In genomic region chr2:88227446-88227845, GRCh38 we compare ENCODE assay signal across 17 cellular contexts. TPM values are rescaled to one million over a fixed set of nuclear protein-coding genes. Genes with fewer than 3 reads are reported as not detected.
DNase-seq lines count a peak whose midpoint lies in the region; FAIRE-seq and TF ChIP-seq lines count a peak whose summit lies in the region.
"Had no signal": no experiment of that assay in that cellular context is flagged by ENCODE, and none has a peak within 500 bp of the region (broad histone marks: within the 10 kb centered on the region; RNA-seq: fewer than 3 reads in every experiment).

No MANE protein-coding gene starts in this region.

- H3K27me3 ChIP-seq in small intestine (ENCODE audit: control insufficient read depth in 2 of 2, insufficient read depth in 2 of 2, low read length in 2 of 2) = no peaks in the 10 kb centered on the region
- H3K27me3 ChIP-seq in SK-N-SH (ENCODE audit: insufficient read depth) = no peaks in the 10 kb centered on the region
- H3K27me3 ChIP-seq: Peyer's patch had no signal

- POLR2A ChIA-PET in SK-N-SH (lab: Yijun Ruan, JAX) = no interaction called here

- no peaks in the 10 kb centered on the region for H3K79me2 ChIP-seq in SK-N-SH (ENCODE audit: insufficient read depth)

- H4K20me1 ChIP-seq in SK-N-SH (ENCODE audit: insufficient read depth) = no peaks in the 10 kb centered on the region

- CTCF ChIA-PET in SK-N-SH (lab: Yijun Ruan, JAX) = no interaction called here

- no peak overlapping the region for H3K4me3 ChIP-seq in small intestine (ENCODE audit: low read depth in 1 of 2, low read length in 2 of 2)
- H3K4me3 ChIP-seq in SK-N-SH (ENCODE audit: low read depth in 2 of 2, low read length in 1 of 2) = no peak overlapping the region
- H3K4me3 ChIP-seq: Peyer's patch, tibial artery had no signal

- DNase-seq in Daoy (ENCODE audit: low read depth) = peak; percentile 81
- DNase-seq in M059J (ENCODE audit: low read depth) = peak; percentile 28
- peak; percentile 12 for DNase-seq in epithelial cell of prostate (ENCODE audit: low read depth, low spot score)
- DNase-seq in non-pigmented ciliary epithelial cell (ENCODE audit: low read depth) = peak; percentile 9
- no peak for DNase-seq in small intestine
- no peak for DNase-seq in HuH-7 (ENCODE audit: low spot score)
- no peak for DNase-seq in globus pallidus (ENCODE audit: low spot score)
- DNase-seq in SK-N-SH = no peak
- DNase-seq: activated CD4-positive, alpha-beta T cell treated with anti-CD3 and anti-CD28 coated beads for 48 hours; amniotic stem cell; DND-41; KG1; NCI-H187; NCI-H524 treated with DMSO at 0.1 percent for 48 hours; Peyer's patch; T-helper 17 cell; tibial artery had no signal

- no peaks in the 10 kb centered on the region for H3K4me1 ChIP-seq in small intestine (ENCODE audit: control insufficient read depth in 2 of 2, insufficient read depth in 1 of 2, low read depth in 1 of 2, low read length in 1 of 2)
- H3K4me1 ChIP-seq in SK-N-SH (ENCODE audit: control insufficient read depth in 1 of 2, insufficient read depth in 2 of 2, low read depth in 1 of 2, low read length in 1 of 2) = no peaks in the 10 kb centered on the region
- H3K4me1 ChIP-seq: Peyer's patch, tibial artery had no signal

- 42 to 54% (median 43%) methylated on average over 5 of the region's 5 CpGs for WGBS in small intestine, 3 donors
- 23% methylated on average over 5 of the region's 5 CpGs for WGBS in SK-N-SH (ENCODE audit: low lambda C conversion rate)

- H3K9me3 ChIP-seq in small intestine (ENCODE audit: control insufficient read depth, low read depth) (no peaks in the 10 kb centered on the region), SK-N-SH (no peaks in the 10 kb centered on the region)
- H3K9me3 ChIP-seq: Peyer's patch, tibial artery had no signal

- H3K36me3 ChIP-seq in small intestine (ENCODE audit: control insufficient read depth in 2 of 2, insufficient read depth in 2 of 2, low read length in 2 of 2) = no peaks in the 10 kb centered on the region
- no peaks in the 10 kb centered on the region for H3K36me3 ChIP-seq in SK-N-SH (replicated peaks in 1 of 2; ENCODE audit: control insufficient read depth in 1 of 2, insufficient read depth in 2 of 2, low read length in 1 of 2)
- H3K36me3 ChIP-seq: Peyer's patch, tibial artery had no signal

- H3K9me2 ChIP-seq in SK-N-SH = no peaks in the 10 kb centered on the region

- no peak for TF ChIP-seq CTCF in SK-N-SH (IDR thresholded peaks at IDR 0.05)

- FAIRE-seq in small intestine (lab: Jason Lieb, UNC) = no peak

- no peaks in the 10 kb centered on the region for H3F3A ChIP-seq in SK-N-SH (replicated peaks; ENCODE audit: insufficient read depth)

- H2AFZ ChIP-seq in SK-N-SH (ENCODE audit: low read depth) = no peak overlapping the region

- H3K27ac ChIP-seq in epithelial cell of prostate (peak overlapping the region; percentile 1), small intestine (ENCODE audit: low read depth in 1 of 2, low read length in 1 of 2) (no peak overlapping the region), SK-N-SH (ENCODE audit: low read depth in 2 of 2, low read length in 1 of 2) (no peak overlapping the region)
- H3K27ac ChIP-seq: Peyer's patch, tibial artery had no signal

- no peak for TF ChIP-seq RAD21 in SK-N-SH (IDR thresholded peaks at IDR 0.05; ENCODE audit: low read length)

- no peak for TF ChIP-seq EP300 in SK-N-SH (IDR thresholded peaks at IDR 0.05; ENCODE audit: borderline replicate concordance in 1 of 2, low read depth in 1 of 2, low read length in 1 of 2)

- H3K9ac ChIP-seq in SK-N-SH = no peak overlapping the region

- no peak overlapping the region for H3K4me2 ChIP-seq in SK-N-SH

TF ChIP-seq in SK-N-SH, 30 proteins besides CTCF, POLR2A, EP300 and RAD21:
- TF ChIP-seq, protein P1, sequence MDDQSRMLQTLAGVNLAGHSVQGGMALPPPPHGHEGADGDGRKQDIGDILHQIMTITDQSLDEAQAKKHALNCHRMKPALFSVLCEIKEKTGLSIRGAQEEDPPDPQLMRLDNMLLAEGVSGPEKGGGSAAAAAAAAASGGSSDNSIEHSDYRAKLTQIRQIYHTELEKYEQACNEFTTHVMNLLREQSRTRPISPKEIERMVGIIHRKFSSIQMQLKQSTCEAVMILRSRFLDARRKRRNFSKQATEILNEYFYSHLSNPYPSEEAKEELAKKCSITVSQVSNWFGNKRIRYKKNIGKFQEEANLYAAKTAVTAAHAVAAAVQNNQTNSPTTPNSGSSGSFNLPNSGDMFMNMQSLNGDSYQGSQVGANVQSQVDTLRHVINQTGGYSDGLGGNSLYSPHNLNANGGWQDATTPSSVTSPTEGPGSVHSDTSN (IDR thresholded peaks at IDR 0.05) = no peak

RNA-seq across cellular contexts. Expression of gene THNSL2, which starts 57.3 kb away (rescaled TPM):
- total RNA-seq in Daoy (2014; rRNA removed; shearing (Covaris generic)) = not detected in 2 replicates
- total RNA-seq in M059J (2014; rRNA removed; shearing (Covaris generic)) = not detected in 2 replicates
- polyA plus RNA-seq in small intestine = 10 to 100 TPM; 17.2 to 40.5 (median 25.7) TPM
- polyA plus RNA-seq in SK-N-SH (2012; rRNA removed) = not detected in 2 replicates
- not detected in 2 replicates for polyA plus RNA-seq in SK-N-SH (2012; cell fraction: cytosol; rRNA removed)
- 0.05 and 0.13 TPM in 2 replicates for polyA plus RNA-seq in SK-N-SH (2012; cell fraction: nucleus; rRNA removed)

Comparison
In these comparisons a context has a peak if more than half of its experiments do, and no peak if none do; other contexts are left out.
1. DNase-seq: peak in Daoy (single experiment), M059J (single experiment), epithelial cell of prostate (single experiment) and non-pigmented ciliary epithelial cell (single experiment); none in small intestine (single experiment), HuH-7 (single experiment), globus pallidus (single experiment) and SK-N-SH (single experiment).